In the genomic region with DNA sequence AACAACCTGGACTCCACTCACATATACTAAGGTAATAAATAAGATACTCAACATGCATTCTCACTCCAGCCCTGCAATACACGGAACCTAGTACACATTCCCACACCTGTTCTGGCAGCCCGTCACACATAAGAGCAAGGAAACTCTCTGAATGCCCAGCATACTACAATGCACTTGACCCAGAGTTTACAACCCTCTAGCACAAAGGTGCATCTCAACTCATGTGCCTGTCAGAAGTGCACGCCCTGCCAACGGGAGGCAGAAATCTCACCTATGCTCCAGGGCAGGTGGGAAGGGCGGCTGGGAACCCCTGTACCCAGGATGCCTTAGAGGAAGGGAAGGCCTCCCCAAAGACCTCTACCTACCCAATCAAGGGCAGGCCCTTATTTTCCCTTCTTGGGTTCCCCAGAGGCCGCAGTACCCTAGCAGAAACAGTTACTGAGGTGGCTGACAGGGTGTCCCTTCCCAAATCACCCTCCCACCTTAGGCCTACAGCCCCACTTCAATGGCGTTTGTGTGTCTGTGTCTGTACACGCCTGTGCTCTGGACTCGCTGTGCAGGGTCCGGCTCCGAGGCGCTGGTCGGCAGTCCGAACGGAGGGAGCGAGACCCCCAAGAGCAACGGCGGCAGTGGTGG, we compare ENCODE assay signal across 1 cellular context.
TF ChIP-seq lines count a peak whose summit lies in the region.

No MANE protein-coding gene starts in this region.

TF ChIP-seq in WTC11, 78 proteins besides CTCF, POLR2A, EP300 and RAD21 (continued from another document):
- TF ChIP-seq, protein P1, sequence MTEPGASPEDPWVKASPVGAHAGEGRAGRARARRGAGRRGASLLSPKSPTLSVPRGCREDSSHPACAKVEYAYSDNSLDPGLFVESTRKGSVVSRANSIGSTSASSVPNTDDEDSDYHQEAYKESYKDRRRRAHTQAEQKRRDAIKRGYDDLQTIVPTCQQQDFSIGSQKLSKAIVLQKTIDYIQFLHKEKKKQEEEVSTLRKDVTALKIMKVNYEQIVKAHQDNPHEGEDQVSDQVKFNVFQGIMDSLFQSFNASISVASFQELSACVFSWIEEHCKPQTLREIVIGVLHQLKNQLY (CRISPR knock-in tag; IDR thresholded peaks at IDR 0.05): no peak
